35 cellular contexts compared by ENCODE assay signal in genomic region chr1:106226550-106226949, GRCh38.
"Had no signal": no experiment of that assay in that cellular context is flagged by ENCODE, and none has a peak within 500 bp of the region (broad histone marks: within the 10 kb centered on the region; RNA-seq: fewer than 3 reads in every experiment).

No MANE protein-coding gene starts in this region.

- H3K27ac ChIP-seq: KMS-11 had no signal

- H3K9me3 ChIP-seq: MG63 had no signal

- H3K9ac ChIP-seq: KMS-11 had no signal

- H3K36me3 ChIP-seq: MG63 had no signal

- DNase-seq: Karpas-422, Kasumi-1, MG63, MM.1S, MV-4-11, NCI-H1048, NCI-H1092, NCI-H1092 treated with DMSO at 0.1 percent for 48 hours, NCI-H1105, NCI-H1105 treated with DMSO at 0.1 percent for 48 hours, NCI-H1417, NCI-H1417 treated with DMSO at 0.1 percent for 48 hours, NCI-H1436, NCI-H1436 treated with DMSO at 0.1 percent for 48 hours, NCI-H146, NCI-H1694, NCI-H1694 treated with DMSO at 0.1 percent for 48 hours, NCI-H187, NCI-H187 treated with DMSO at 0.1 percent for 48 hours, NCI-H1930, NCI-H2029, NCI-H2029 treated with DMSO at 0.1 percent for 48 hours, NCI-H2081, NCI-H2081 treated with DMSO at 0.1 percent for 48 hours, NCI-H2107, NCI-H2171, NCI-H2171 treated with DMSO at 0.1 percent for 48 hours, NCI-H2227 treated with DMSO at 0.1 percent for 48 hours, NCI-H226, NCI-H345, NCI-H446, NCI-H446 treated with DMSO at 0.1 percent for 48 hours, NCI-H510A, NCI-H510A treated with DMSO at 0.1 percent for 48 hours had no signal

- H3K27me3 ChIP-seq: MG63 had no signal

- H3K4me3 ChIP-seq: MG63 had no signal

- H3K4me2 ChIP-seq: KMS-11 had no signal
